Comparison of ENCODE assay signal across 26 cellular contexts in the genomic region with DNA sequence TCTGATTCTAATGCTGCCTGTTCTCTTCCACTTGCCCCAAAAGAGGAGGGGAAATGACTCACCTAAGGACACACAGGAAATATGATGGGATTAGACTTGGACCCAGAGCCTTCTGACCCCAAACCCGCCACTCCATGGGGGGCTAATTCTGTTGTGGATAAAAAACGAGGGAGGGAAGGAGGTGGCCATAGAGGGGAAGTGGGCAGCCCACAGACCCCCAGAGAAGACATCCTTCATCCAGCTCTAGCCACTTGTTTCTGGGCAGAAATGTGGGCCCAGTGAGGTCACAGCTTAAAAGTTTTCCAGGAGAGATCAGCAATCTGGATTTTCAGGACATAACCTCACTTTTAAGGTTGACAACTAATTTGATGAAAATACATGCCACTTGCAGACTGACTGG.
"Had no signal": no experiment of that assay in that cellular context is flagged by ENCODE, and none has a peak within 500 bp of the region (broad histone marks: within the 10 kb centered on the region; RNA-seq: fewer than 3 reads in every experiment).

No MANE protein-coding gene starts in this region.

- H3K27ac ChIP-seq: coronary artery, esophagus squamous epithelium, neural progenitor cell, psoas muscle, sigmoid colon, stomach, thyroid gland had no signal

- H3K4me3 ChIP-seq: coronary artery, esophagus squamous epithelium, heart right ventricle, neural progenitor cell, psoas muscle, sigmoid colon, stomach, thyroid gland had no signal

- DNase-seq: dermis blood vessel endothelial cell; effector memory CD8-positive, alpha-beta T cell; erythroblast; esophagus squamous epithelium; foreskin melanocyte; glutamatergic neuron; heart right ventricle; hippocampal formation; kidney glomerular epithelial cell; mesenchymal stem cell; midbrain; naive thymus-derived CD4-positive, alpha-beta T cell; psoas muscle; right cardiac atrium; sigmoid colon; stimulated activated CD4-positive, alpha-beta T cell treated with anti-CD3 and anti-CD28 coated beads, Interleukin-2, amount 100 ng/mL, for 24 hours; stimulated activated CD4-positive, alpha-beta T cell treated with anti-CD3 and anti-CD28 coated beads, Interleukin-4, amount 100 ng/mL, for 24 hours; stimulated activated naive CD4-positive, alpha-beta T cell treated with Interleukin-2 at 50 U/mL for 16 hours; stomach; thyroid gland; trophoblast cell had no signal

- H3K4me2 ChIP-seq: neural progenitor cell had no signal

- H3K9me3 ChIP-seq: esophagus squamous epithelium, heart right ventricle, psoas muscle, sigmoid colon, stomach, thyroid gland had no signal

- H3K4me1 ChIP-seq: esophagus squamous epithelium, neural progenitor cell, psoas muscle, sigmoid colon, stomach had no signal

- ATAC-seq: effector memory CD8-positive, alpha-beta T cell; heart right ventricle; naive thymus-derived CD4-positive, alpha-beta T cell; psoas muscle; right cardiac atrium; stimulated activated effector memory CD8-positive, alpha-beta T cell treated with anti-CD3 and anti-CD28 coated beads, Interleukin-12 subunit alpha, Interleukin-12 subunit beta, amount 100 ng/mL, for 72 hours had no signal

- FAIRE-seq: endometrium, islet of Langerhans had no signal
